ENCODE assay signal across 8 cellular contexts in the genomic region with DNA sequence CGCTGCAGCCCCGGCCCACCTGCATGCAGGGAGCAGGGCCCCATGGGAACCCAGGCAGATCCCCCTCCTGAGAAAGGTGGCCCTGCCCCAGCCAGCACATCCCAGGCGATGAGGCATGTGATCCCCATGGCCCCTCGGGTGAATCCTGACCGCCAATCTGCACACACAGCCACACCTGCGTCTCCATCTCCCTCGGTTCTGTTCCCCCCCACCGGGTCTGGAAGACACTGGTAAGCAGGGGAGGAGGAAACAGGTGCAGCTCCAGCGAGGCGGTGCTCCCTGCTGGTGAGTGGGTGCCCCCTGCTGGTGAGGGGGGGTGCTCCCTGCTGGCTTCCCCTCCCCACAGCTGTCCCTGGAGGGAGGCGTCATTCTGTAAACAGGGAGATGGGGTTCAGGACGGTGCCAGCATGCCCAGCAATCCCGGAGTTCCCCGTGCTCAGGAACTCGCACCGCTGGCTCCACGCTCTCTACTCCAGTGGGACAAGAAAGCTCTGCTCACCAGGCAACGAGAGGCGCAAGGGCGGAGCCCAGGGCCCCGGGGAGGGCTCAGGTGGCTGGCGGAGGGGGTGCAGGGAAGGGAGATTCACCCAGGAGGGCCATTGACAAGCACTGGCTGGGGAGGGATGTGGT. TPM values are rescaled to one million over a fixed set of nuclear protein-coding genes. Genes with fewer than 3 reads are reported as not detected.
A peak's percentile ranks its signal among the peaks of the same experiment; 100 is the strongest.
DNase-seq lines count a peak whose midpoint lies in the region; ATAC-seq and TF ChIP-seq lines count a peak whose summit lies in the region.

No MANE protein-coding gene starts in this region.

- peak; percentile 46 for TF ChIP-seq CTCF in WTC11 (IDR thresholded peaks at IDR 0.05)

- H3K9me3 Mint-ChIP-seq in WTC11: peaks cover 9% of the 10 kb centered on the region

- peaks cover 10% of the 10 kb centered on the region for H3K4me1 Mint-ChIP-seq in WTC11

- POLR2A ChIA-PET in WTC11 (lab: Charles Lee): no interaction called here

- H3K36me3 Mint-ChIP-seq in WTC11: no peaks in the 10 kb centered on the region

- CTCF ChIA-PET in WTC11 (lab: Charles Lee): interaction anchor here (0.5 to 2.3 kb wide), 19 partner anchors 10 to 274 kb away, joined by 3 to 10 read pairs (median 3); no protein-coding TSS in a partner anchor

- ATAC-seq in HG02588 (IDR thresholded peaks at IDR 0.05; ENCODE audit: unreplicated experiment) (peak; percentile 65), WTC11 (peak; percentile 69), HG03280 (IDR thresholded peaks at IDR 0.05; ENCODE audit: unreplicated experiment) (no peak)

- in situ Hi-C loops in T47D (cut with HindIII; ENCODE audit: low pct_unique_long_range_greater_than_20kb, low sequenced_read_pairs): no loop called here

- peak; percentile 85 for DNase-seq in DMS53 treated with DMSO at 0.1 percent for 48 hours (lab: John Stamatoyannopoulos, UW; ENCODE audit: unreplicated experiment)
- peak; percentile 83 for DNase-seq in NCI-H2029 (lab: John Stamatoyannopoulos, UW)
- peak; percentile 71 for DNase-seq in WTC11 (ENCODE audit: low spot score)
- peak; percentile 90 to 98 for DNase-seq in T47D (ENCODE audit: low read depth in 1 of 2, low spot score in 1 of 2)
- DNase-seq in kidney tubule cell (ENCODE audit: low spot score): peak; percentile 77
- peak; percentile 51 to 77 (median 65) for DNase-seq in stimulated activated CD4-positive, alpha-beta T cell treated with anti-CD3 and anti-CD28 coated beads, TNF-alpha, amount 100 ng/mL, for 1 hour (ENCODE audit: low read depth in 3 of 3, low spot score in 1 of 3)

- H3K27me3 Mint-ChIP-seq in WTC11 (ENCODE audit: low read depth): no peaks in the 10 kb centered on the region; the same call in 1 of the 2 replicates

- no peak overlapping the region for H3K4me3 Mint-ChIP-seq in WTC11

- no peak overlapping the region for H3K27ac Mint-ChIP-seq in WTC11

TF ChIP-seq in WTC11, 78 proteins besides CTCF, POLR2A, EP300 and RAD21:
- TF ChIP-seq, protein P1, sequence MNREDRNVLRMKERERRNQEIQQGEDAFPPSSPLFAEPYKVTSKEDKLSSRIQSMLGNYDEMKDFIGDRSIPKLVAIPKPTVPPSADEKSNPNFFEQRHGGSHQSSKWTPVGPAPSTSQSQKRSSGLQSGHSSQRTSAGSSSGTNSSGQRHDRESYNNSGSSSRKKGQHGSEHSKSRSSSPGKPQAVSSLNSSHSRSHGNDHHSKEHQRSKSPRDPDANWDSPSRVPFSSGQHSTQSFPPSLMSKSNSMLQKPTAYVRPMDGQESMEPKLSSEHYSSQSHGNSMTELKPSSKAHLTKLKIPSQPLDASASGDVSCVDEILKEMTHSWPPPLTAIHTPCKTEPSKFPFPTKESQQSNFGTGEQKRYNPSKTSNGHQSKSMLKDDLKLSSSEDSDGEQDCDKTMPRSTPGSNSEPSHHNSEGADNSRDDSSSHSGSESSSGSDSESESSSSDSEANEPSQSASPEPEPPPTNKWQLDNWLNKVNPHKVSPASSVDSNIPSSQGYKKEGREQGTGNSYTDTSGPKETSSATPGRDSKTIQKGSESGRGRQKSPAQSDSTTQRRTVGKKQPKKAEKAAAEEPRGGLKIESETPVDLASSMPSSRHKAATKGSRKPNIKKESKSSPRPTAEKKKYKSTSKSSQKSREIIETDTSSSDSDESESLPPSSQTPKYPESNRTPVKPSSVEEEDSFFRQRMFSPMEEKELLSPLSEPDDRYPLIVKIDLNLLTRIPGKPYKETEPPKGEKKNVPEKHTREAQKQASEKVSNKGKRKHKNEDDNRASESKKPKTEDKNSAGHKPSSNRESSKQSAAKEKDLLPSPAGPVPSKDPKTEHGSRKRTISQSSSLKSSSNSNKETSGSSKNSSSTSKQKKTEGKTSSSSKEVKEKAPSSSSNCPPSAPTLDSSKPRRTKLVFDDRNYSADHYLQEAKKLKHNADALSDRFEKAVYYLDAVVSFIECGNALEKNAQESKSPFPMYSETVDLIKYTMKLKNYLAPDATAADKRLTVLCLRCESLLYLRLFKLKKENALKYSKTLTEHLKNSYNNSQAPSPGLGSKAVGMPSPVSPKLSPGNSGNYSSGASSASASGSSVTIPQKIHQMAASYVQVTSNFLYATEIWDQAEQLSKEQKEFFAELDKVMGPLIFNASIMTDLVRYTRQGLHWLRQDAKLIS (CRISPR knock-in tag; IDR thresholded peaks at IDR 0.05; ENCODE audit: borderline replicate concordance): no peak
- TF ChIP-seq ZNF263 (CRISPR knock-in tag; IDR thresholded peaks at IDR 0.05; ENCODE audit: low read depth) (peak; percentile 93), ZNF423 (CRISPR knock-in tag; IDR thresholded peaks at IDR 0.05) (peak; percentile 88), SP1 (CRISPR knock-in tag; conservative IDR thresholded peaks at IDR 0.05) (0 out of 2 replicates have a peak, but pooled peaks have one; percentile 26)
- TF ChIP-seq, protein P2, sequence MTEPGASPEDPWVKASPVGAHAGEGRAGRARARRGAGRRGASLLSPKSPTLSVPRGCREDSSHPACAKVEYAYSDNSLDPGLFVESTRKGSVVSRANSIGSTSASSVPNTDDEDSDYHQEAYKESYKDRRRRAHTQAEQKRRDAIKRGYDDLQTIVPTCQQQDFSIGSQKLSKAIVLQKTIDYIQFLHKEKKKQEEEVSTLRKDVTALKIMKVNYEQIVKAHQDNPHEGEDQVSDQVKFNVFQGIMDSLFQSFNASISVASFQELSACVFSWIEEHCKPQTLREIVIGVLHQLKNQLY (CRISPR knock-in tag; IDR thresholded peaks at IDR 0.05): no peak
- TF ChIP-seq, protein P3, sequence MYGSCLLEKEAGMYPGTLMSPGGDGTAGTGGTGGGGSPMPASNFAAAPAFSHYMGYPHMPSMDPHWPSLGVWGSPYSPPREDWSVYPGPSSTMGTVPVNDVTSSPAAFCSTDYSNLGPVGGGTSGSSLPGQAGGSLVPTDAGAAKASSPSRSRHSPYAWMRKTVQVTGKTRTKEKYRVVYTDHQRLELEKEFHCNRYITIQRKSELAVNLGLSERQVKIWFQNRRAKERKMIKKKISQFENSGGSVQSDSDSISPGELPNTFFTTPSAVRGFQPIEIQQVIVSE (CRISPR knock-in tag; IDR thresholded peaks at IDR 0.05; ENCODE audit: borderline replicate concordance): no peak
- TF ChIP-seq, protein P4, sequence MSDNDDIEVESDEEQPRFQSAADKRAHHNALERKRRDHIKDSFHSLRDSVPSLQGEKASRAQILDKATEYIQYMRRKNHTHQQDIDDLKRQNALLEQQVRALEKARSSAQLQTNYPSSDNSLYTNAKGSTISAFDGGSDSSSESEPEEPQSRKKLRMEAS (CRISPR knock-in tag; IDR thresholded peaks at IDR 0.05): peak; percentile 20; the same call in 1 of the 2 replicates

RNA-seq across cellular contexts. Expression of a gene that starts 28.4 kb away (rescaled TPM):
- total RNA-seq in WTC11 (2021): 28.1 to 29.9 TPM (median 29.9 TPM) in 3 replicates
